ENCODE assay signal across 8 cellular contexts in the genomic region with DNA sequence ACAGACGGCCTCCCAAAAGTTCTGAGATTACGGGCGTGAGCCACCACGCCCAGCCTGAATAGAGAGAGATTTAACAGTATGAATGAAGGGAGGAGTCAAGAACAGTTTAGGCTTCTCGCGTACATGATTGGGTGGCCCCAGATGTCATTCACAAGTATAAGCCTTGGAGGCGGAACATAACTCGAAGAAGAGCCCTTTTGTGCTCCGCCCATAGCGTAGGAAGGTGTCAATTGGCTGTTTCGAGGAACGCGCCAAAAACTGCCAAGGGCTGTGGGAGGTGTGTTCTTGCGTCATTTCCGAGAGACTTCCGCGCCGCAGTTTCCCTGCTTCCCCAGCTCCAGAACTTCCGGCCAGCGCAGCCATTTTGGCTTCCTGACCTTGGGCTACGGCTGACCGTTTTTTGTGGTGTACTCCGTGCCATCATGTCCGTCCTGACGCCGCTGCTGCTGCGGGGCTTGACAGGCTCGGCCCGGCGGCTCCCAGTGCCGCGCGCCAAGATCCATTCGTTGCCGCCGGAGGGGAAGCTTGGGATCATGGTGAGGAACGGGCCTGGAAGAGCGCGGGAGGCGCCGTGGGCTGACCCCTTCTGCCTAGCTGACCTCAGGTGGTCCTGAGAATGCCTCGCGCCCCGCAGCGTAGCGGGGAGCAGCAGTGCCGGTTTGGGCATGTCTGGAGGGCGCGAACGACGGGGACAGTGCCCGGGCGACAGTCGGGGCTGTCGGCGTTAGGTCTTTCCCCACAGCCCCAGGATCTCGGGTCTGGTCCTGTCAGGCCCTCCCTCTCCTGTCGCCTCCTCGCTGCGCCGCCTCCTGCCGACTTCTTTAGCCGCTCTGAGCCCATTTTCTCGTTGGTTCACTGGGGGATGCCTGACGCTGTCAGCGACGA. TPM values are rescaled to one million over a fixed set of nuclear protein-coding genes. Genes with fewer than 3 reads are reported as not detected.
DNase-seq lines count a peak whose midpoint lies in the region; ATAC-seq and TF ChIP-seq lines count a peak whose summit lies in the region.

A gene with protein sequence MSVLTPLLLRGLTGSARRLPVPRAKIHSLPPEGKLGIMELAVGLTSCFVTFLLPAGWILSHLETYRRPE (plus strand): TSS at position 362 of the 885 bp plus-strand sequence. CDS start 61 bp downstream, at position 423.

- peak; percentile 93 for DNase-seq in D341Med (ENCODE audit: low spot score)
- DNase-seq in activated CD8-positive, alpha-beta memory T cell treated with anti-CD3 and anti-CD28 coated beads, Interleukin-2, amount 50 U/mL, for 4 hours: peak; percentile 88
- peak; percentile 98 for DNase-seq in mesenteric fat pad (ENCODE audit: low spot score)
- peak; percentile 64 for DNase-seq in stimulated activated CD8-positive, alpha-beta memory T cell treated with anti-CD3 and anti-CD28 coated beads, Interleukin-15, amount 100 ng/mL, for 24 hours (ENCODE audit: low read depth)

- H3K4me1 ChIP-seq in HUES64 (ENCODE audit: insufficient read depth, low read length) (peaks cover 20% of the 10 kb centered on the region), OCI-LY1 (ENCODE audit: insufficient read depth, low read length, severe bottlenecking) (peaks cover 23% of the 10 kb centered on the region)

- no peaks in the 10 kb centered on the region for H3F3A ChIP-seq in OCI-LY1 (ENCODE audit: insufficient read depth, low read length)

- H3K27me3 ChIP-seq in HUES64 (ENCODE audit: insufficient read depth, low read length): 0 out of 2 replicates have a peak, but pooled peaks cover 4% of the 10 kb centered on the region
- no peaks in the 10 kb centered on the region for H3K27me3 ChIP-seq in OCI-LY1 (ENCODE audit: insufficient read depth, low read length)

- TF ChIP-seq CTCF in OCI-LY1 (IDR thresholded peaks at IDR 0.05; ENCODE audit: low read length): no peak

- in situ Hi-C loops in endometrial microvascular endothelial cells (cut with HindIII; ENCODE audit: inconsistent ontology term, low pct_unique_long_range_greater_than_20kb, low sequenced_read_pairs): no loop called here

- H2AFZ ChIP-seq in OCI-LY1 (ENCODE audit: low read length): no peak within 1 kb of the TSS

- peak; percentile 97 for ATAC-seq in GM21447 (IDR thresholded peaks at IDR 0.05; ENCODE audit: unreplicated experiment)

- H3K27ac ChIP-seq in HUES64 (ENCODE audit: low read depth, low read length): peak within 1 kb of the TSS; percentile 94
- H3K27ac ChIP-seq in OCI-LY1 (ENCODE audit: low read depth, low read length, poor library complexity, severe bottlenecking): peak within 1 kb of the TSS; percentile 66

- peak within 1 kb of the TSS; percentile 89 for H3K9ac ChIP-seq in HUES64 (ENCODE audit: low read depth, low read length)
- peak within 1 kb of the TSS; percentile 95 for H3K9ac ChIP-seq in OCI-LY1 (ENCODE audit: low read length)

- H3K79me2 ChIP-seq in OCI-LY1 (ENCODE audit: insufficient read depth, low read length): peaks cover 11% of the 10 kb centered on the region; the same call in 1 of the 2 replicates

- peak within 1 kb of the TSS; percentile 80 for H3K4me3 ChIP-seq in HUES64 (ENCODE audit: low read length)
- H3K4me3 ChIP-seq in OCI-LY1 (ENCODE audit: low read depth, low read length, poor library complexity, severe bottlenecking): peak within 1 kb of the TSS; percentile 88

- H3K36me3 ChIP-seq in HUES64 (ENCODE audit: insufficient read depth, low read length): peaks cover 8% of the 10 kb centered on the region; the same call in 1 of the 2 replicates
- H3K36me3 ChIP-seq in OCI-LY1 (ENCODE audit: insufficient read depth, low read length): peaks cover 3% of the 10 kb centered on the region; the same call in 1 of the 2 replicates

- under 1% methylated on average over 64 of the region's 67 CpGs for WGBS in HUES64

- H3K9me2 ChIP-seq in OCI-LY1 (ENCODE audit: low read depth, low read length): no peaks in the 10 kb centered on the region

- no peaks in the 10 kb centered on the region for H4K20me1 ChIP-seq in OCI-LY1 (ENCODE audit: insufficient read depth, low read length)

- peak within 1 kb of the TSS; percentile 67 for H3K4me2 ChIP-seq in OCI-LY1 (ENCODE audit: low read length)

- H3K9me3 ChIP-seq in HUES64 (ENCODE audit: insufficient read depth, low read depth, low read length): no peaks in the 10 kb centered on the region
- H3K9me3 ChIP-seq in OCI-LY1 (ENCODE audit: low read length): no peaks in the 10 kb centered on the region

RNA-seq across cellular contexts. Expression of the gene that starts here (rescaled TPM):
- polyA plus RNA-seq in HUES64 (2013, experiment 1 of 2): 427 TPM
- 435 TPM for polyA plus RNA-seq in HUES64 (2013, experiment 2 of 2)
- total RNA-seq in endometrial microvascular endothelial cells (ENCODE audit: inconsistent ontology term) (596 TPM), mesenteric fat pad (249 TPM)

Comparison
In these comparisons a context has a peak if more than half of its experiments do, and no peak if none do; other contexts are left out.
1. Peak in every context shown above with its lines: DNase-seq, ATAC-seq, H3K4me3 ChIP-seq and H3K27ac ChIP-seq.